In genomic region chr1:195495720-195496635, GRCh38 we compare ENCODE assay signal across 21 cellular contexts.
A peak's percentile ranks its signal among the peaks of the same experiment; 100 is the strongest.
DNase-seq lines count a peak whose midpoint lies in the region; ATAC-seq, FAIRE-seq and TF ChIP-seq lines count a peak whose summit lies in the region.
"Had no signal": no experiment of that assay in that cellular context is flagged by ENCODE, and none has a peak within 500 bp of the region (broad histone marks: within the 10 kb centered on the region; RNA-seq: fewer than 3 reads in every experiment).

No MANE protein-coding gene starts in this region.

- H3K18ac ChIP-seq in H9 (ENCODE audit: insufficient read length, low read depth, low read length) (no peak overlapping the region), neuronal stem cell (ENCODE audit: low read length) (no peak overlapping the region)

- TF ChIP-seq CTCF in H9 (conservative IDR thresholded peaks at IDR 0.05) (peak; percentile 51; the same call in 2 of the 3 replicates), MM.1S (IDR thresholded peaks at IDR 0.05; ENCODE audit: low read length) (no peak; the same call in 1 of the 2 replicates), OCI-LY7 (conservative IDR thresholded peaks at IDR 0.05; ENCODE audit: low read length) (no peak)

- no peak overlapping the region for H3K27ac ChIP-seq in H9 (ENCODE audit: insufficient read length, low read depth, low read length)
- H3K27ac ChIP-seq in MM.1S (ENCODE audit: low read length) = peak overlapping the region; percentile 49; the same call in 1 of the 2 replicates
- no peak overlapping the region for H3K27ac ChIP-seq in neuronal stem cell (replicated peaks; ENCODE audit: low read length)
- no peak overlapping the region for H3K27ac ChIP-seq in OCI-LY7 (ENCODE audit: low read depth, low read length, poor library complexity, severe bottlenecking)
- H3K27ac ChIP-seq: breast epithelium, testis had no signal

- H3K14ac ChIP-seq in H9 (ENCODE audit: insufficient read depth, low read length) = no peak overlapping the region
- peak overlapping the region; percentile 3 for H3K14ac ChIP-seq in neuronal stem cell (ENCODE audit: low read length)

- WGBS in H9 (ENCODE audit: extremely low coverage, insufficient read length, low lambda C conversion rate) = no CpG with 5 or more reads among the region's 5 CpGs
- no CpG with 5 or more reads among the region's 5 CpGs for WGBS in neuronal stem cell (ENCODE audit: extremely low coverage in 2 of 2, insufficient read length in 2 of 2, insufficient replicate concordance in 1 of 2), 2 donors

- H3K36me3 ChIP-seq in MM.1S (replicated peaks; ENCODE audit: insufficient read depth, low read length) (no peaks in the 10 kb centered on the region), neuronal stem cell (replicated peaks in 1 of 2; ENCODE audit: control insufficient read depth in 2 of 2, insufficient read depth in 2 of 2, low read length in 2 of 2) (no peaks in the 10 kb centered on the region), OCI-LY7 (ENCODE audit: insufficient read depth, low read length) (no peaks in the 10 kb centered on the region)
- H3K36me3 ChIP-seq: breast epithelium had no signal

- H3K23me2 ChIP-seq in H9 (ENCODE audit: insufficient read length, low read depth, low read length, poor library complexity, severe bottlenecking) = no peaks in the 10 kb centered on the region

- H3T11ph ChIP-seq in H9 (ENCODE audit: low read length) = no peak overlapping the region

- H3F3A ChIP-seq in MM.1S (ENCODE audit: insufficient read depth, low read length) = 0 out of 2 replicates have a peak, but pooled peaks cover 9% of the 10 kb centered on the region

- no peak for TF ChIP-seq POLR2A in GM12891 (IDR thresholded peaks at IDR 0.05; ENCODE audit: low read depth, low read length)

- no TSS peak for BruUV-seq in OCI-LY7 (replicated peaks; lab: Mats Ljungman, UMichigan)

- no peak for ATAC-seq in T-helper 17 cell
- ATAC-seq: stimulated activated naive B cell treated with anti-CD40 and anti-IgM and Interleukin-4, amounts not matched to agents 10 μg/mL and 1 μg/mL and 100 μg/mL, for 72 hours had no signal

- H3K9me3 ChIP-seq in H9 (ENCODE audit: control insufficient read depth, low read depth, low read length) (no peaks in the 10 kb centered on the region), MM.1S (replicated peaks; ENCODE audit: insufficient read depth, low read length) (no peaks in the 10 kb centered on the region), T-helper 17 cell (ENCODE audit: control insufficient read depth, low read length, poor library complexity, severe bottlenecking) (no peaks in the 10 kb centered on the region), neuronal stem cell (replicated peaks in 1 of 2; ENCODE audit: control insufficient read depth in 2 of 2, insufficient read depth in 1 of 2, low read depth in 1 of 2, low read length in 2 of 2) (no peaks in the 10 kb centered on the region), OCI-LY7 (ENCODE audit: low read length) (no peaks in the 10 kb centered on the region)
- H3K9me3 ChIP-seq: testis had no signal

- H2BK120ac ChIP-seq in H9 (ENCODE audit: low read depth, low read length, poor library complexity, severe bottlenecking) (no peak overlapping the region), neuronal stem cell (ENCODE audit: low read depth, low read length) (no peak overlapping the region)

- H4K20me1 ChIP-seq in H9 (ENCODE audit: control insufficient read depth, insufficient read depth, insufficient read length) (no peaks in the 10 kb centered on the region), MM.1S (ENCODE audit: insufficient read depth, low read length) (no peaks in the 10 kb centered on the region), OCI-LY7 (ENCODE audit: insufficient read depth, low read length) (no peaks in the 10 kb centered on the region)

- no peak overlapping the region for H2BK12ac ChIP-seq in H9 (ENCODE audit: insufficient read length, low read depth, low read length)
- H2BK12ac ChIP-seq in neuronal stem cell (ENCODE audit: low read length) = no peak overlapping the region

- H3K27me3 Mint-ChIP-seq in H9 (ENCODE audit: low read depth) (no peaks in the 10 kb centered on the region), T-helper 17 cell (no peaks in the 10 kb centered on the region)
- H3K27me3 Mint-ChIP-seq: CD4-positive, CD25-positive, alpha-beta regulatory T cell; stimulated activated naive B cell treated with anti-CD40 and anti-IgM and Interleukin-4, amounts not matched to agents 10 μg/mL and 1 μg/mL and 100 μg/mL, for 72 hours had no signal

- H4K91ac ChIP-seq in H9 (ENCODE audit: insufficient read length, low read depth, low read length) = no peak overlapping the region
- H4K91ac ChIP-seq in neuronal stem cell (ENCODE audit: low read depth, low read length, poor library complexity) = no peak overlapping the region

- H2BK5ac ChIP-seq in H9 (ENCODE audit: insufficient read length, low read length) (no peak overlapping the region), neuronal stem cell (ENCODE audit: low read length) (no peak overlapping the region)

- H3K4me1 ChIP-seq in H9 (ENCODE audit: insufficient read depth, low read length) (no peaks in the 10 kb centered on the region), MM.1S (ENCODE audit: low read length) (peaks cover 8% of the 10 kb centered on the region; the same call in 1 of the 2 replicates), neuronal stem cell (ENCODE audit: control insufficient read depth in 2 of 2, insufficient read depth in 1 of 2, low read depth in 1 of 2, low read length in 2 of 2) (no peaks in the 10 kb centered on the region), OCI-LY7 (ENCODE audit: insufficient read depth, low read length, poor library complexity, severe bottlenecking) (no peaks in the 10 kb centered on the region)
- H3K4me1 ChIP-seq: breast epithelium, testis had no signal

- H3K27ac Mint-ChIP-seq in H9 = no peak overlapping the region; a peak in 1 of 7 replicates
- no peak overlapping the region for H3K27ac Mint-ChIP-seq in T-helper 17 cell
- H3K27ac Mint-ChIP-seq: CD4-positive, CD25-positive, alpha-beta regulatory T cell; stimulated activated naive B cell treated with anti-CD40 and anti-IgM and Interleukin-4, amounts not matched to agents 10 μg/mL and 1 μg/mL and 100 μg/mL, for 72 hours had no signal

- H3K36me3 Mint-ChIP-seq in H9 (ENCODE audit: insufficient read depth in 1 of 3, low read depth in 3 of 3) (no peaks in the 10 kb centered on the region), T-helper 17 cell (ENCODE audit: low read depth) (no peaks in the 10 kb centered on the region)
- H3K36me3 Mint-ChIP-seq: CD4-positive, CD25-positive, alpha-beta regulatory T cell; stimulated activated naive B cell treated with anti-CD40 and anti-IgM and Interleukin-4, amounts not matched to agents 10 μg/mL and 1 μg/mL and 100 μg/mL, for 72 hours had no signal

- H3K4me3 Mint-ChIP-seq in H9 (no peak overlapping the region), T-helper 17 cell (peak overlapping the region; percentile 31)
- H3K4me3 Mint-ChIP-seq: CD4-positive, CD25-positive, alpha-beta regulatory T cell; stimulated activated naive B cell treated with anti-CD40 and anti-IgM and Interleukin-4, amounts not matched to agents 10 μg/mL and 1 μg/mL and 100 μg/mL, for 72 hours had no signal

- H3K4me2 ChIP-seq in H9 (ENCODE audit: insufficient read depth, insufficient read length, low read length) (no peak overlapping the region), MM.1S (ENCODE audit: low read depth, low read length) (0 out of 2 replicates have a peak overlapping the region, but pooled peaks have one; percentile 8), neuronal stem cell (ENCODE audit: insufficient read depth, low read length, poor library complexity, severe bottlenecking) (no peak overlapping the region), OCI-LY7 (ENCODE audit: low read length) (no peak overlapping the region)

- no peak overlapping the region for H4K8ac ChIP-seq in H9 (replicated peaks; ENCODE audit: insufficient read length, low read depth, low read length)
- no peak overlapping the region for H4K8ac ChIP-seq in neuronal stem cell (ENCODE audit: low read depth, low read length)

- H3K79me2 ChIP-seq in H9 (ENCODE audit: insufficient read depth, low read length) (no peaks in the 10 kb centered on the region), MM.1S (ENCODE audit: low read length) (no peaks in the 10 kb centered on the region), OCI-LY7 (ENCODE audit: insufficient read depth, low read depth, low read length) (no peaks in the 10 kb centered on the region)

- H3K27me3 ChIP-seq in H9 (ENCODE audit: insufficient read depth, low read length) (no peaks in the 10 kb centered on the region), MM.1S (replicated peaks; ENCODE audit: insufficient read depth, low read length) (no peaks in the 10 kb centered on the region), neuronal stem cell (ENCODE audit: control insufficient read depth in 3 of 3, insufficient read depth in 3 of 3, low read depth in 1 of 3, low read length in 3 of 3) (no peaks in the 10 kb centered on the region)
- H3K27me3 ChIP-seq: breast epithelium, testis had no signal

- H3K4ac ChIP-seq in H9 (ENCODE audit: low read depth, low read length) = no peak overlapping the region
- H3K4ac ChIP-seq in neuronal stem cell (ENCODE audit: low read length) = no peak overlapping the region

- no peak overlapping the region for H4K5ac ChIP-seq in H9 (ENCODE audit: insufficient read length, low read depth, low read length)

- no peak overlapping the region for H2BK15ac ChIP-seq in H9 (ENCODE audit: low read depth, low read length)
- H2BK15ac ChIP-seq in neuronal stem cell (ENCODE audit: low read length) = no peak overlapping the region

- H3K4me1 Mint-ChIP-seq in H9 (no peaks in the 10 kb centered on the region), T-helper 17 cell (no peaks in the 10 kb centered on the region)
- H3K4me1 Mint-ChIP-seq: CD4-positive, CD25-positive, alpha-beta regulatory T cell; stimulated activated naive B cell treated with anti-CD40 and anti-IgM and Interleukin-4, amounts not matched to agents 10 μg/mL and 1 μg/mL and 100 μg/mL, for 72 hours had no signal

- H2AFZ ChIP-seq in H9 (ENCODE audit: low read length) (no peak overlapping the region), MM.1S (ENCODE audit: low read length) (no peak overlapping the region), neuronal stem cell (ENCODE audit: low read length) (no peak overlapping the region), OCI-LY7 (ENCODE audit: low read length) (no peak overlapping the region)

- H3K23ac ChIP-seq in H9 (ENCODE audit: insufficient read length, low read depth, low read length) = no peak overlapping the region
- no peak overlapping the region for H3K23ac ChIP-seq in neuronal stem cell (ENCODE audit: low read depth, low read length, poor library complexity)

- no peak overlapping the region for H3K56ac ChIP-seq in H9 (ENCODE audit: insufficient read length, low read depth, low read length)

- H3K9ac ChIP-seq in H9 (ENCODE audit: extremely low read depth, insufficient read length, low read length) = no peak overlapping the region
- no peak overlapping the region for H3K9ac ChIP-seq in MM.1S (ENCODE audit: low read length)
- H3K9ac ChIP-seq in neuronal stem cell (ENCODE audit: low read depth, low read length, poor library complexity) = no peak overlapping the region

- H3K9me3 Mint-ChIP-seq in H9 = peaks cover 0 to 2% of the 10 kb centered on the region in 2 experiments; a peak in 2 of 5 replicates

- POLR2A ChIA-PET in OCI-LY7 (lab: Charles Lee) = interaction anchor here (0.7 kb wide), 2 partner anchors 28 to 114 kb away, joined by 3 read pairs; no protein-coding TSS in a partner anchor

- DNase-seq in H9 (peak; percentile 62), MM.1S (peak; percentile 42), T-helper 17 cell (no peak), neuronal stem cell (ENCODE audit: low spot score) (no peak), GDM1 (lab: John Stamatoyannopoulos, UW) (no peak), OCI-LY7 (ENCODE audit: low spot score) (no peak), GM12891 (ENCODE audit: insufficient read length, low spot score) (no peak)
- DNase-seq: activated T-cell treated with anti-CD3 and anti-CD28 coated beads, Interleukin-2, amount 50 U/mL, for 1 hour; CD4-positive, CD25-positive, alpha-beta regulatory T cell; DMS 273 treated with DMSO at 0.1 percent for 48 hours; GF-D8; H7; kidney glomerular epithelial cell; NCI-H1092 treated with DMSO at 0.1 percent for 48 hours; NCI-H2081; NCI-H524; occipital lobe; stimulated activated naive B cell treated with anti-CD40 and anti-IgM and Interleukin-4, amounts not matched to agents 10 μg/mL and 1 μg/mL and 100 μg/mL, for 72 hours; testis had no signal

- H2AK5ac ChIP-seq in H9 (ENCODE audit: insufficient read length, low read length) (no peak overlapping the region), neuronal stem cell (ENCODE audit: low read depth, low read length) (no peak overlapping the region)

- CTCF ChIA-PET in OCI-LY7 (lab: Charles Lee; ENCODE audit: unreplicated experiment) = no interaction called here

- H3K4me3 ChIP-seq in MM.1S (ENCODE audit: low read length) (no peak overlapping the region), neuronal stem cell (ENCODE audit: low read length in 2 of 2) (no peak overlapping the region), OCI-LY7 (ENCODE audit: low read depth, low read length, poor library complexity, severe bottlenecking) (no peak overlapping the region)
- H3K4me3 ChIP-seq: breast epithelium, testis had no signal

- intact Hi-C loops in OCI-LY7 (cut with micrococcal nuclease; ENCODE audit: unreplicated experiment) = no loop called here

- no peak for FAIRE-seq in GM12891 (lab: Jason Lieb, UNC)
- FAIRE-seq: colon had no signal

- no peak overlapping the region for H2BK20ac ChIP-seq in H9 (ENCODE audit: low read depth, low read length, poor library complexity, severe bottlenecking)

- H3K79me1 ChIP-seq in H9 (ENCODE audit: insufficient read depth, low read depth, low read length, poor library complexity, severe bottlenecking) (no peaks in the 10 kb centered on the region), neuronal stem cell (ENCODE audit: low read depth, low read length) (no peaks in the 10 kb centered on the region)

- H3K9me2 ChIP-seq in MM.1S (replicated peaks; ENCODE audit: insufficient read depth, low read length) = no peaks in the 10 kb centered on the region
- H3K9me2 ChIP-seq in OCI-LY7 (ENCODE audit: insufficient read depth, low read length) = no peaks in the 10 kb centered on the region

Comparison
In these comparisons a context has a peak if more than half of its experiments do, and no peak if none do; other contexts are left out.
1. DNase-seq: peak in H9 (single experiment) and MM.1S (single experiment); none in T-helper 17 cell (0 of 3), neuronal stem cell (single experiment), GDM1 (single experiment), OCI-LY7 (single experiment) and GM12891 (single experiment).